In the genomic region with DNA sequence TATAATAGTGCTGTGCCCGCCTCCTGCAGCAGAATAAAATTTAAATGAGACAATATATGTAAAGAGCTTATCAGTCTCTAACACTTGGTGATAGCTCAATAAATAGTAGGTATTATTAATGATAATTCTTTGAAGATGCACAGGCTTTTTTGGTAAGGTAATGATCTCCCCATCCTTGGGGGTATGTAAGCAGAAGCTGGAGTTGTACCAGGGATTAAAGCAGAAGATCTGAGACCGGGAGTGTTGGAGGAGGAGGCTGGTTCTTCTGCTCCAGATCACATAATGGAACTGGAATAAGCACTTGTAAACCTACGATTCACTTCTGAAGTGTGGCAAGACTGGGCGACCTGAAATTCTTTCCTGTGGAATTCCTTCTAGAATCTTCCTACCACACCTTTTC, we compare ENCODE assay signal across 27 cellular contexts. TPM values are rescaled to one million over a fixed set of nuclear protein-coding genes. Genes with fewer than 3 reads are reported as not detected.
"Had no signal": no experiment of that assay in that cellular context is flagged by ENCODE, and none has a peak within 500 bp of the region (broad histone marks: within the 10 kb centered on the region; RNA-seq: fewer than 3 reads in every experiment).

No MANE protein-coding gene starts in this region.

- H3K27ac ChIP-seq: adrenal gland, KMS-11, WERI-Rb-1 had no signal

- H3K36me3 Mint-ChIP-seq: activated naive CD8-positive, alpha-beta T cell treated with anti-CD3 and anti-CD28 coated beads, Interleukin-2, amount 10 ng/mL, durations not matched to agents 7 days and 5 days had no signal

- H3K4me1 ChIP-seq: adrenal gland had no signal

- DNase-seq: activated CD4-positive, alpha-beta memory T cell treated with anti-CD3 and anti-CD28 coated beads, Interleukin-2, amount 10 ng/mL, durations not matched to agents 7 days and 5 days; activated CD4-positive, alpha-beta T cell treated with anti-CD3 and anti-CD28 coated beads for 36 hours; activated CD4-positive, alpha-beta T cell treated with anti-CD3 and anti-CD28 coated beads, Interleukin-2, amount 50 U/mL, for 1 hour; activated gamma-delta T cell treated with Interleukin-2 at 50 U/mL for 16 hours; activated naive CD4-positive, alpha-beta T cell treated with anti-CD3 and anti-CD28 coated beads, Interleukin-2, amount 50 U/mL, for 16 hours; activated naive CD8-positive, alpha-beta T cell treated with anti-CD3 and anti-CD28 coated beads, Interleukin-2, amount 10 ng/mL, durations not matched to agents 7 days and 5 days; activated T-cell treated with anti-CD3 and anti-CD28 coated beads for 4 hours; activated T-cell treated with anti-CD3 and anti-CD28 coated beads, Interleukin-2, amount 50 U/mL, for 48 hours; anterior cingulate cortex; central memory CD4-positive, alpha-beta T cell; MV-4-11; NCI-H1105; NCI-H1436; NCI-H187; NCI-H2081; NCI-H510A treated with DMSO at 0.1 percent for 48 hours; NCI-H69; SIG-M5; WERI-Rb-1 had no signal

- H3K4me1 Mint-ChIP-seq: activated CD4-positive, alpha-beta memory T cell treated with anti-CD3 and anti-CD28 coated beads, Interleukin-2, amount 10 ng/mL, durations not matched to agents 7 days and 5 days; activated CD4-positive, alpha-beta T cell treated with anti-CD3 and anti-CD28 coated beads for 36 hours; activated naive CD8-positive, alpha-beta T cell treated with anti-CD3 and anti-CD28 coated beads, Interleukin-2, amount 10 ng/mL, durations not matched to agents 7 days and 5 days; activated T-helper 17 cell treated with anti-CD3 and anti-CD28 coated beads, Interleukin-2, amount 50 U/mL, for 72 hours had no signal

- H3K36me3 ChIP-seq: adrenal gland, MG63, WERI-Rb-1 had no signal

- ATAC-seq: activated CD4-positive, alpha-beta T cell treated with anti-CD3 and anti-CD28 coated beads for 36 hours; activated T-helper 17 cell treated with anti-CD3 and anti-CD28 coated beads, Interleukin-2, amount 50 U/mL, for 72 hours had no signal

- H3K4me3 ChIP-seq: adrenal gland, MG63 had no signal

- H3K9ac ChIP-seq: KMS-11 had no signal

- H3K9me3 ChIP-seq: adrenal gland, MG63 had no signal

- H3K27me3 Mint-ChIP-seq: activated CD4-positive, alpha-beta T cell treated with anti-CD3 and anti-CD28 coated beads for 36 hours; activated T-helper 17 cell treated with anti-CD3 and anti-CD28 coated beads, Interleukin-2, amount 50 U/mL, for 72 hours had no signal

- H3K9me3 Mint-ChIP-seq: activated CD4-positive, alpha-beta memory T cell treated with anti-CD3 and anti-CD28 coated beads, Interleukin-2, amount 10 ng/mL, durations not matched to agents 7 days and 5 days; activated naive CD8-positive, alpha-beta T cell treated with anti-CD3 and anti-CD28 coated beads, Interleukin-2, amount 10 ng/mL, durations not matched to agents 7 days and 5 days; activated T-helper 17 cell treated with anti-CD3 and anti-CD28 coated beads, Interleukin-2, amount 50 U/mL, for 72 hours; T-helper 2 cell treated with Interferon-gamma antibody and Interleukin-4, amounts not matched to agents 5 μg/mL and 100 μg/mL, for 36 hours had no signal

- H3K4me2 ChIP-seq: KMS-11 had no signal

- H3K4me3 Mint-ChIP-seq: activated CD4-positive, alpha-beta memory T cell treated with anti-CD3 and anti-CD28 coated beads, Interleukin-2, amount 10 ng/mL, durations not matched to agents 7 days and 5 days; activated CD4-positive, alpha-beta T cell treated with anti-CD3 and anti-CD28 coated beads for 36 hours; activated naive CD8-positive, alpha-beta T cell treated with anti-CD3 and anti-CD28 coated beads, Interleukin-2, amount 10 ng/mL, durations not matched to agents 7 days and 5 days; activated T-helper 17 cell treated with anti-CD3 and anti-CD28 coated beads, Interleukin-2, amount 50 U/mL, for 72 hours; T-helper 2 cell treated with Interferon-gamma antibody and Interleukin-4, amounts not matched to agents 5 μg/mL and 100 μg/mL, for 36 hours had no signal

- H3K27me3 ChIP-seq: adrenal gland, MG63 had no signal

- H3K27ac Mint-ChIP-seq: activated CD4-positive, alpha-beta memory T cell treated with anti-CD3 and anti-CD28 coated beads, Interleukin-2, amount 10 ng/mL, durations not matched to agents 7 days and 5 days; activated CD4-positive, alpha-beta T cell treated with anti-CD3 and anti-CD28 coated beads for 36 hours; activated naive CD8-positive, alpha-beta T cell treated with anti-CD3 and anti-CD28 coated beads, Interleukin-2, amount 10 ng/mL, durations not matched to agents 7 days and 5 days; activated T-helper 17 cell treated with anti-CD3 and anti-CD28 coated beads, Interleukin-2, amount 50 U/mL, for 72 hours; T-helper 2 cell treated with Interferon-gamma antibody and Interleukin-4, amounts not matched to agents 5 μg/mL and 100 μg/mL, for 36 hours had no signal

RNA-seq across cellular contexts. Expression of a gene that starts 8.4 kb away (rescaled TPM):
- total RNA-seq: activated CD4-positive, alpha-beta memory T cell treated with anti-CD3 and anti-CD28 coated beads, Interleukin-2, amount 10 ng/mL, durations not matched to agents 7 days and 5 days; activated CD4-positive, alpha-beta T cell treated with anti-CD3 and anti-CD28 coated beads for 36 hours; activated CD8-positive, alpha-beta memory T cell treated with anti-CD3 and anti-CD28 coated beads for 36 hours; activated naive CD8-positive, alpha-beta T cell treated with anti-CD3 and anti-CD28 coated beads, Interleukin-2, amount 10 ng/mL, durations not matched to agents 7 days and 5 days; activated T-helper 17 cell treated with anti-CD3 and anti-CD28 coated beads, Interleukin-2, amount 50 U/mL, for 72 hours; chondrocyte; T-helper 1 cell treated with Interleukin-12 subunit alpha and Interleukin-12 subunit beta and Interleukin-4 antibody, amounts not matched to agents 30 ng/mL and 1 ng/mL, for 36 hours had no signal
